8 cellular contexts compared by ENCODE assay signal in the genomic region with DNA sequence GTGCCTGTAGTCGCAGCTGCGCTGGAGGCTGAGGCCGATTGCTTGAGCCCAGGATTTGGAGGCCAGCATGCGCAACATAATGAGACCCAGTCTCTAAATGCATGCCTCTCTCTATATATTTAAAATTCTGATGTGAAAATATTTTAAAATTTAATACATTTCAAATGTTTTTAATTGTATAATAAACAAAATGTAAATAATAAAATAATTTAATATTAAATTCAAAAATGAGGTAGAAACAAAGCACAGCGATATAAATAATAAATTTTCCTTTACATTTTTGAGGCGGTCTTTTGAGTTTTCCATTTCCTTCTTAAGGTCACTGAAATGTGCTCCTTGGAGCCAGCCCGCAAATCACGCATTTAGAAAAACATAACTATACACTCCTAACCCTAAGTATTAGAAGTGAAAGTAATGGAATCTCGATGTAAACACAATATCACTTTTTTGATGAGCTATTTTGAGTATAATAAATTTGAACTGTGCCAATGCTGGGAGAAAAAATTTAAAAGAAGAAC. TPM values are rescaled to one million over a fixed set of nuclear protein-coding genes. Genes with fewer than 3 reads are reported as not detected.
A peak's percentile ranks its signal among the peaks of the same experiment; 100 is the strongest.
DNase-seq lines count a peak whose midpoint lies in the region; ATAC-seq and TF ChIP-seq lines count a peak whose summit lies in the region.

No MANE protein-coding gene starts in this region.

- no peaks in the 10 kb centered on the region for H3K9me3 Mint-ChIP-seq in activated CD4-positive, alpha-beta T cell treated with anti-CD3 and anti-CD28 coated beads for 36 hours (ENCODE audit: low read depth)
- H3K9me3 Mint-ChIP-seq in activated naive CD8-positive, alpha-beta T cell (ENCODE audit: low read depth), result no peaks in the 10 kb centered on the region

- H3K4me3 Mint-ChIP-seq in activated CD4-positive, alpha-beta T cell treated with anti-CD3 and anti-CD28 coated beads for 36 hours, result peak overlapping the region; percentile 98
- peak overlapping the region; percentile 94 for H3K4me3 Mint-ChIP-seq in activated naive CD8-positive, alpha-beta T cell

- no peaks in the 10 kb centered on the region for H3K9me3 ChIP-seq in lower lobe of right lung

- TF ChIP-seq CTCF in lower lobe of right lung (IDR thresholded peaks at IDR 0.05), result no peak

- H3K27me3 Mint-ChIP-seq in activated CD4-positive, alpha-beta T cell treated with anti-CD3 and anti-CD28 coated beads for 36 hours, result no peaks in the 10 kb centered on the region
- peaks cover 3% of the 10 kb centered on the region for H3K27me3 Mint-ChIP-seq in activated naive CD8-positive, alpha-beta T cell

- peaks cover 16% of the 10 kb centered on the region for H3K4me1 Mint-ChIP-seq in activated CD4-positive, alpha-beta T cell treated with anti-CD3 and anti-CD28 coated beads for 36 hours
- peaks cover 11% of the 10 kb centered on the region for H3K4me1 Mint-ChIP-seq in activated naive CD8-positive, alpha-beta T cell (ENCODE audit: low read depth)

- peak; percentile 1 for ATAC-seq in activated CD4-positive, alpha-beta T cell treated with anti-CD3 and anti-CD28 coated beads for 36 hours
- ATAC-seq in HG03095 (IDR thresholded peaks at IDR 0.05; ENCODE audit: unreplicated experiment) (peak; percentile 5), lower lobe of right lung (peak; percentile 4 to 25)

- intact Hi-C loops in activated CD4-positive, alpha-beta T cell treated with anti-CD3 and anti-CD28 coated beads for 36 hours (cut with DNase I, micrococcal nuclease), result loop anchor here (1.0 to 10.0 kb wide), 7 partner anchors 46 to 543 kb away; no protein-coding TSS in a partner anchor
- intact Hi-C loops in lower lobe of right lung (cut with DNase I), result no loop called here

- H3K27ac Mint-ChIP-seq in activated CD4-positive, alpha-beta T cell treated with anti-CD3 and anti-CD28 coated beads for 36 hours, result peak overlapping the region; percentile 96
- no peak overlapping the region for H3K27ac Mint-ChIP-seq in activated naive CD8-positive, alpha-beta T cell

- POLR2A ChIA-PET in activated CD4-positive, alpha-beta T cell treated with anti-CD3 and anti-CD28 coated beads for 36 hours (lab: Charles Lee), result interaction anchor here (0.7 to 1.2 kb wide), 6 partner anchors 11 to 540 kb away, joined by 3 to 5 read pairs (median 3); no protein-coding TSS in a partner anchor

- no peak overlapping the region for H3K27ac ChIP-seq in lower lobe of right lung

- H3K36me3 ChIP-seq in lower lobe of right lung, result no peaks in the 10 kb centered on the region

- CTCF ChIA-PET in activated CD4-positive, alpha-beta T cell treated with anti-CD3 and anti-CD28 coated beads for 36 hours (lab: Charles Lee), result interaction anchor here (0.6 to 1.5 kb wide), 4 partner anchors 9 to 39 kb away, joined by 3 to 8 read pairs (median 4); no protein-coding TSS in a partner anchor

- no peaks in the 10 kb centered on the region for H3K27me3 ChIP-seq in lower lobe of right lung (ENCODE audit: low read depth)

- peaks cover 16% of the 10 kb centered on the region for H3K4me1 ChIP-seq in lower lobe of right lung

- peaks cover 34% of the 10 kb centered on the region for H3K36me3 Mint-ChIP-seq in activated CD4-positive, alpha-beta T cell treated with anti-CD3 and anti-CD28 coated beads for 36 hours (ENCODE audit: low read depth)
- peaks cover 5% of the 10 kb centered on the region for H3K36me3 Mint-ChIP-seq in activated naive CD8-positive, alpha-beta T cell

- peak overlapping the region; percentile 57 for H3K4me3 ChIP-seq in lower lobe of right lung

- no peak for DNase-seq in activated CD4-positive, alpha-beta T cell treated with anti-CD3 and anti-CD28 coated beads for 36 hours
- DNase-seq in activated CD4-positive, alpha-beta T cell treated with anti-CD3 and anti-CD28 coated beads for 48 hours, result no peak
- DNase-seq in lower lobe of right lung (no peak), CD1c-positive myeloid dendritic cell (ENCODE audit: extremely low spot score) (no peak), AG08395 (ENCODE audit: low spot score) (no peak), SW 1271 (lab: John Stamatoyannopoulos, UW) (no peak)

RNA-seq across cellular contexts. Expression of a gene that starts 0.5 kb away (rescaled TPM):
- 100 to 1,000 TPM in 1 of 2 experiments, 10 to 100 TPM in 1; 88.5 to 138 TPM for total RNA-seq in activated CD4-positive, alpha-beta T cell treated with anti-CD3 and anti-CD28 coated beads for 36 hours
- 4.3 TPM for total RNA-seq in lower lobe of right lung

Comparison
In these comparisons a context has a peak if more than half of its experiments do, and no peak if none do; other contexts are left out.
1. RNA of a gene that starts 0.5 kb away (total RNA-seq): 88.5 to 138 TPM in activated CD4-positive, alpha-beta T cell treated with anti-CD3 and anti-CD28 coated beads for 36 hours; 4.3 TPM in lower lobe of right lung (single experiment); every median in the first group is over 10 times any median in the second.
2. Peak in every context shown above with its lines, with median percentiles within 50 percentile points of each other: ATAC-seq.